In the genomic region with DNA sequence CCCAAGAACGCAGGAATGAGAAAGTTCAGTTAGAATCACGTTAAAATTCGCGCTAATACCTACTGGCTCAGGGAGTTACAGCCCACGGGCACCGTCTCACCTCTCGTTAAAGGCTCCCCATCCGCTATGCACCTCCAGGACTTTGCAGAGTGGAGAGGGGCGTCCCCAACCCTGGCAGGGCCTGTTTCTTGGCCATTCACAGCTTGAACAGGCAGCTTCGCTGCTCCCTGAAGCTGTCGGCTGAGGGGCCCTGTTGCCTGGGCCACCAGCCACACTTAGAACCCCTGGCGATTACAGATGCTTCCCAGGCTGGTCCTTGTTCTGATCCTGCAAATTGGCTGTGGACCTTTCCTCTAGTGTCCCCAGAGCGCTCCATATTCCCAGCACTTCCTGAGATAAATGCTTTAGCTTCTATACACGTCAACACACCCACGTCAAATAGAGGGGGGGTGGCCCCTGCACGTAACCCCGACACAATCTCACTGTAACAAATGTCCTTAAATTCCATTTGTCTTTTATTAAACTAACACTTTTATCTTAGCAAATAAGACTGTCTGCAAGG, we compare ENCODE assay signal across 36 cellular contexts. TPM values are rescaled to one million over a fixed set of nuclear protein-coding genes. Genes with fewer than 3 reads are reported as not detected.
"Had no signal": no experiment of that assay in that cellular context is flagged by ENCODE, and none has a peak within 500 bp of the region (broad histone marks: within the 10 kb centered on the region; RNA-seq: fewer than 3 reads in every experiment).

No MANE protein-coding gene starts in this region.

- H3K4me3 Mint-ChIP-seq: activated CD4-positive, alpha-beta memory T cell treated with anti-CD3 and anti-CD28 coated beads, Interleukin-2, amount 10 ng/mL, durations not matched to agents 7 days and 5 days; activated CD4-positive, alpha-beta T cell treated with anti-CD3 and anti-CD28 coated beads for 36 hours; activated CD4-positive, alpha-beta T cell treated with anti-CD3 and anti-CD28 coated beads, Interleukin-2, amount 10 ng/mL, durations not matched to agents 24 days and 14 days; activated naive CD4-positive, alpha-beta T cell treated with anti-CD3 and anti-CD28 coated beads, Interleukin-2, amount 10 ng/mL, durations not matched to agents 7 days and 5 days; activated naive CD8-positive, alpha-beta T cell treated with anti-CD3 and anti-CD28 coated beads, Interleukin-2, amount 10 ng/mL, durations not matched to agents 7 days and 5 days; activated T-cell treated with anti-CD3 and anti-CD28 coated beads, Interleukin-2, amount 50 U/mL, for 24 hours; activated T-cell treated with anti-CD3 and anti-CD28 coated beads, Interleukin-2, amount 50 U/mL, for 72 hours; effector memory CD8-positive, alpha-beta T cell; T-cell; T-helper 1 cell treated with Interleukin-12 subunit alpha and Interleukin-12 subunit beta and Interleukin-4 antibody, amounts not matched to agents 30 μg/mL and 1 μg/mL, for 36 hours had no signal

- DNase-seq: activated CD4-positive, alpha-beta memory T cell treated with anti-CD3 and anti-CD28 coated beads, Interleukin-2, amount 10 ng/mL, durations not matched to agents 7 days and 5 days; activated CD4-positive, alpha-beta T cell treated with anti-CD3 and anti-CD28 coated beads for 36 hours; activated CD4-positive, alpha-beta T cell treated with anti-CD3 and anti-CD28 coated beads, Interleukin-2, amount 10 ng/mL, durations not matched to agents 24 days and 14 days; activated CD4-positive, CD25-positive, alpha-beta regulatory T cell; activated CD4-positive, CD25-positive, alpha-beta regulatory T cell treated with anti-CD3 and anti-CD28 coated beads, Interleukin-2, amount 50 U/mL, for 72 hours; activated CD8-positive, alpha-beta memory T cell treated with anti-CD3 and anti-CD28 coated beads, Interleukin-2, amount 50 U/mL, for 48 hours; activated gamma-delta T cell; activated naive CD4-positive, alpha-beta T cell; activated naive CD4-positive, alpha-beta T cell treated with anti-CD3 and anti-CD28 coated beads, Interleukin-2, amount 10 ng/mL, durations not matched to agents 7 days and 5 days; activated naive CD8-positive, alpha-beta T cell treated with anti-CD3 and anti-CD28 coated beads, Interleukin-2, amount 10 ng/mL, durations not matched to agents 7 days and 5 days; activated T-cell treated with anti-CD3 and anti-CD28 coated beads for 4 hours; activated T-cell treated with anti-CD3 and anti-CD28 coated beads, Interleukin-2, amount 50 U/mL, for 24 hours; activated T-cell treated with anti-CD3 and anti-CD28 coated beads, Interleukin-2, amount 50 U/mL, for 72 hours; brain microvascular endothelial cell; cortex of kidney; dermis blood vessel endothelial cell; effector CD4-positive, alpha-beta T cell; effector memory CD8-positive, alpha-beta T cell; esophagus squamous epithelium; foreskin keratinocyte; heart right ventricle; SW 1271; T-cell; T-helper 9 cell; WERI-Rb-1 had no signal

- ATAC-seq: activated CD4-positive, alpha-beta T cell treated with anti-CD3 and anti-CD28 coated beads for 36 hours; activated naive CD4-positive, alpha-beta T cell treated with anti-CD3 and anti-CD28 coated beads, Interleukin-2, amount 50 U/mL, for 72 hours; activated T-cell treated with anti-CD3 and anti-CD28 coated beads, Interleukin-2, amount 50 U/mL, for 72 hours; effector memory CD8-positive, alpha-beta T cell; foreskin keratinocyte; gastroesophageal sphincter; T-cell had no signal

- H3K4me1 Mint-ChIP-seq: activated CD4-positive, alpha-beta memory T cell treated with anti-CD3 and anti-CD28 coated beads, Interleukin-2, amount 10 ng/mL, durations not matched to agents 7 days and 5 days; activated CD4-positive, alpha-beta T cell treated with anti-CD3 and anti-CD28 coated beads for 36 hours; activated CD4-positive, alpha-beta T cell treated with anti-CD3 and anti-CD28 coated beads, Interleukin-2, amount 10 ng/mL, durations not matched to agents 24 days and 14 days; activated naive CD4-positive, alpha-beta T cell treated with anti-CD3 and anti-CD28 coated beads, Interleukin-2, amount 10 ng/mL, durations not matched to agents 7 days and 5 days; activated naive CD8-positive, alpha-beta T cell treated with anti-CD3 and anti-CD28 coated beads, Interleukin-2, amount 10 ng/mL, durations not matched to agents 7 days and 5 days; T-cell had no signal

- H3K36me3 Mint-ChIP-seq: activated naive CD4-positive, alpha-beta T cell treated with anti-CD3 and anti-CD28 coated beads, Interleukin-2, amount 10 ng/mL, durations not matched to agents 7 days and 5 days; activated naive CD4-positive, alpha-beta T cell treated with anti-CD3 and anti-CD28 coated beads, Interleukin-2, amount 50 U/mL, for 72 hours; activated naive CD8-positive, alpha-beta T cell treated with anti-CD3 and anti-CD28 coated beads, Interleukin-2, amount 10 ng/mL, durations not matched to agents 7 days and 5 days; T-cell had no signal

- H3K36me3 ChIP-seq: ascending aorta, brain microvascular endothelial cell, esophagus squamous epithelium, gastroesophageal sphincter, heart right ventricle, WERI-Rb-1 had no signal

- H3K27ac ChIP-seq: ascending aorta, brain microvascular endothelial cell, epithelial cell of prostate, esophagus squamous epithelium, foreskin keratinocyte, gastroesophageal sphincter, heart right ventricle had no signal

- H3K9me3 ChIP-seq: ascending aorta, esophagus squamous epithelium, gastroesophageal sphincter, heart right ventricle had no signal

- H3K27me3 Mint-ChIP-seq: activated CD4-positive, alpha-beta memory T cell treated with anti-CD3 and anti-CD28 coated beads, Interleukin-2, amount 10 ng/mL, durations not matched to agents 7 days and 5 days; activated CD4-positive, alpha-beta T cell treated with anti-CD3 and anti-CD28 coated beads for 36 hours; activated CD4-positive, alpha-beta T cell treated with anti-CD3 and anti-CD28 coated beads, Interleukin-2, amount 10 ng/mL, durations not matched to agents 24 days and 14 days; activated naive CD4-positive, alpha-beta T cell treated with anti-CD3 and anti-CD28 coated beads, Interleukin-2, amount 10 ng/mL, durations not matched to agents 7 days and 5 days; activated naive CD8-positive, alpha-beta T cell treated with anti-CD3 and anti-CD28 coated beads, Interleukin-2, amount 10 ng/mL, durations not matched to agents 7 days and 5 days; activated T-cell treated with anti-CD3 and anti-CD28 coated beads, Interleukin-2, amount 50 U/mL, for 24 hours; effector memory CD8-positive, alpha-beta T cell; T-cell had no signal

- H3K9me3 Mint-ChIP-seq: activated CD4-positive, alpha-beta memory T cell treated with anti-CD3 and anti-CD28 coated beads, Interleukin-2, amount 10 ng/mL, durations not matched to agents 7 days and 5 days; activated CD4-positive, alpha-beta T cell treated with anti-CD3 and anti-CD28 coated beads, Interleukin-2, amount 10 ng/mL, durations not matched to agents 24 days and 14 days; activated naive CD4-positive, alpha-beta T cell treated with anti-CD3 and anti-CD28 coated beads, Interleukin-2, amount 10 ng/mL, durations not matched to agents 7 days and 5 days; activated naive CD4-positive, alpha-beta T cell treated with anti-CD3 and anti-CD28 coated beads, Interleukin-2, amount 50 U/mL, for 72 hours; activated naive CD8-positive, alpha-beta T cell treated with anti-CD3 and anti-CD28 coated beads, Interleukin-2, amount 10 ng/mL, durations not matched to agents 7 days and 5 days; activated T-cell treated with anti-CD3 and anti-CD28 coated beads, Interleukin-2, amount 50 U/mL, for 24 hours; activated T-cell treated with anti-CD3 and anti-CD28 coated beads, Interleukin-2, amount 50 U/mL, for 72 hours; effector memory CD8-positive, alpha-beta T cell; T-cell; T-helper 1 cell treated with Interleukin-12 subunit alpha and Interleukin-12 subunit beta and Interleukin-4 antibody, amounts not matched to agents 30 μg/mL and 1 μg/mL, for 36 hours had no signal

- H3K4me1 ChIP-seq: ascending aorta, esophagus squamous epithelium, foreskin keratinocyte, gastroesophageal sphincter, heart right ventricle had no signal

- FAIRE-seq: bronchial epithelial cell, colon, endometrium, endothelial cell of umbilical vein had no signal

- H3K27me3 ChIP-seq: ascending aorta, brain microvascular endothelial cell, esophagus squamous epithelium, foreskin keratinocyte, gastroesophageal sphincter had no signal

- H3K27ac Mint-ChIP-seq: activated CD4-positive, alpha-beta memory T cell treated with anti-CD3 and anti-CD28 coated beads, Interleukin-2, amount 10 ng/mL, durations not matched to agents 7 days and 5 days; activated CD4-positive, alpha-beta T cell treated with anti-CD3 and anti-CD28 coated beads for 36 hours; activated CD4-positive, alpha-beta T cell treated with anti-CD3 and anti-CD28 coated beads, Interleukin-2, amount 10 ng/mL, durations not matched to agents 24 days and 14 days; activated naive CD4-positive, alpha-beta T cell treated with anti-CD3 and anti-CD28 coated beads, Interleukin-2, amount 10 ng/mL, durations not matched to agents 7 days and 5 days; activated naive CD4-positive, alpha-beta T cell treated with anti-CD3 and anti-CD28 coated beads, Interleukin-2, amount 50 U/mL, for 72 hours; activated naive CD8-positive, alpha-beta T cell treated with anti-CD3 and anti-CD28 coated beads, Interleukin-2, amount 10 ng/mL, durations not matched to agents 7 days and 5 days; activated T-cell treated with anti-CD3 and anti-CD28 coated beads, Interleukin-2, amount 50 U/mL, for 24 hours; activated T-cell treated with anti-CD3 and anti-CD28 coated beads, Interleukin-2, amount 50 U/mL, for 72 hours; effector memory CD8-positive, alpha-beta T cell; T-cell; T-helper 1 cell treated with Interleukin-12 subunit alpha and Interleukin-12 subunit beta and Interleukin-4 antibody, amounts not matched to agents 30 μg/mL and 1 μg/mL, for 36 hours had no signal

- H3K4me3 ChIP-seq: ascending aorta, esophagus squamous epithelium, gastroesophageal sphincter, heart right ventricle had no signal

RNA-seq across cellular contexts. Expression of gene SNTG2, which starts 16.8 kb away (rescaled TPM):
- total RNA-seq: activated CD4-positive, alpha-beta T cell treated with anti-CD3 and anti-CD28 coated beads, Interleukin-2, amount 10 ng/mL, durations not matched to agents 24 days and 14 days; bronchial epithelial cell; chondrocyte; endothelial cell of umbilical vein; fibroblast of lung; foreskin keratinocyte had no signal
- polyA plus RNA-seq: endothelial cell of umbilical vein, foreskin keratinocyte had no signal
